ENCODE assay signal across 11 cellular contexts in genomic region chr6:90198758-90199425, GRCh38.
"Had no signal": no experiment of that assay in that cellular context is flagged by ENCODE, and none has a peak within 500 bp of the region (broad histone marks: within the 10 kb centered on the region; RNA-seq: fewer than 3 reads in every experiment).

No MANE protein-coding gene starts in this region.

- H3K4me3 Mint-ChIP-seq: endodermal cell, neural crest cell had no signal

- ATAC-seq: left cardiac atrium had no signal

- DNase-seq: activated CD8-positive, alpha-beta memory T cell treated with anti-CD3 and anti-CD28 coated beads for 24 hours; activated effector memory CD4-positive, alpha-beta T cell treated with Interleukin-2 at 50 U/mL for 16 hours; dorsolateral prefrontal cortex; endodermal cell; left cardiac atrium; lower lobe of right lung; sigmoid colon; spleen; T-helper 9 cell; thyroid gland had no signal

- H3K27ac Mint-ChIP-seq: endodermal cell had no signal
